8 cellular contexts compared by ENCODE assay signal in the genomic region with DNA sequence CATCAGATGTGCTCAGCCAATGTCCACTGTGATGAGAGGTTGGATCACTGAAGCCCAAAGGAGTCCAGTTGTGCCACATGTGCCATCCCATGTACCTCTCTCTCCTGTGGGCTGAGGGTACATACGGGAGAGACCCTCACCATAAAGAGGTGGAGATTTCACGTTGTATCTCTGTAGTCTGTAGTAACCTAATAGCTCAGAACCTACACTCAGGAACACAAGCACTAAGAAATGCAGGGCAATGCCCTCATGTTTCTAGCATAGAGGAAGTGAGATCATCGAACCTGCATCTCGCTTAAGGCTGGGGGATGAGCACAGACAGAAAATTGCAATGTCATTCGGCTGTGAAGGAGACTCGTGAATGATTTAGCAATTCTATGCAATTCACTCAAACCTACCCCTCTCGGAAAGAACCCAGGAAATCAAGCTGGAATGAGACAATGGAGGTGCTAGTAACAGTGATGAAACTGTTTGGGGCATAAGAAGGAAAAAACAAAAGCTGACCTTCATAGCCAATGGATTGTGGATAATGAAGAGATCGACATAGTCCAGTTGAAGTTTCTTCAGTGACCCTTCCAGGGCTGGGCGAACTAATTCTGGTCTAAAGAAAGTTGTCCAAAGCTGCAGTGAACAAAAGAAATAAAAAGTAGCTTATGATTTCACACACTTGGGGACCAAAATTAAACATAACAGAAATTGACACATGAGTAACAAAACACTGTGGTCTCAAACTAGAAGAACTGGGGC.
DNase-seq lines count a peak whose midpoint lies in the region; ATAC-seq and TF ChIP-seq lines count a peak whose summit lies in the region.

No MANE protein-coding gene starts in this region.

- H3K4me1 ChIP-seq in CD8-positive, alpha-beta memory T cell (ENCODE audit: insufficient read depth, low read length), result peaks cover 14% of the 10 kb centered on the region

- POLR2A ChIA-PET in CD4-positive, alpha-beta T cell (lab: Charles Lee), result interaction anchor here (1.0 kb wide), 1 partner anchor 8 kb away, joined by 5 read pairs; no protein-coding TSS in a partner anchor
- POLR2A ChIA-PET in CD8-positive, alpha-beta memory T cell (lab: Charles Lee), result no interaction called here

- no peaks in the 10 kb centered on the region for H3K9me3 Mint-ChIP-seq in CD4-positive, alpha-beta T cell
- H3K9me3 Mint-ChIP-seq in CD8-positive, alpha-beta memory T cell, result no peaks in the 10 kb centered on the region

- no peak overlapping the region for H3K4me3 ChIP-seq in epithelial cell of esophagus (ENCODE audit: low read length)
- no peak overlapping the region for H3K4me3 ChIP-seq in CD8-positive, alpha-beta memory T cell (ENCODE audit: low read length)

- no peak overlapping the region for H3K27ac ChIP-seq in CD4-positive, alpha-beta T cell (ENCODE audit: low read depth, low read length)
- no peak overlapping the region for H3K27ac ChIP-seq in CD8-positive, alpha-beta memory T cell (ENCODE audit: low read depth, low read length)

- no peaks in the 10 kb centered on the region for H3K27me3 ChIP-seq in CD4-positive, alpha-beta T cell (ENCODE audit: control insufficient read depth, insufficient read depth, low read length)
- no peaks in the 10 kb centered on the region for H3K27me3 ChIP-seq in CD8-positive, alpha-beta memory T cell (ENCODE audit: insufficient read depth, low read length, poor library complexity, severe bottlenecking)

- DNase-seq in CD4-positive, alpha-beta T cell, result peak in 1 of 10 experiments; percentile 8
- DNase-seq in NOMO-1 treated with dmso at 0.1 percent for 144 hours (lab: John Stamatoyannopoulos, UW; ENCODE audit: unreplicated experiment) (peak; percentile 87), epithelial cell of esophagus (ENCODE audit: low read depth) (peak; percentile 84), hippocampal formation (lab: John Stamatoyannopoulos, UW) (no peak)
- DNase-seq in effector CD8-positive, alpha-beta T cell (lab: John Stamatoyannopoulos, UW), result no peak
- DNase-seq in CD8-positive, alpha-beta memory T cell, result no peak
- no peak for DNase-seq in stimulated activated CD4-positive, alpha-beta T cell treated with anti-CD3 and anti-CD28 coated beads, Interleukin-4, amount 100 ng/mL, for 24 hours

- peaks cover 5% of the 10 kb centered on the region for H3K27me3 Mint-ChIP-seq in CD4-positive, alpha-beta T cell
- peaks cover 2 to 18% of the 10 kb centered on the region in 2 donors for H3K27me3 Mint-ChIP-seq in CD8-positive, alpha-beta memory T cell

- no peaks in the 10 kb centered on the region for H3K9me3 ChIP-seq in CD4-positive, alpha-beta T cell (ENCODE audit: control insufficient read depth, low read length)
- H3K9me3 ChIP-seq in CD8-positive, alpha-beta memory T cell (ENCODE audit: low read length), result no peaks in the 10 kb centered on the region

- H3K4me1 Mint-ChIP-seq in CD4-positive, alpha-beta T cell (ENCODE audit: low read depth), result peaks cover 18% of the 10 kb centered on the region
- H3K4me1 Mint-ChIP-seq in CD8-positive, alpha-beta memory T cell, result peaks cover 13 to 24% (median 16%) of the 10 kb centered on the region in 3 donors

- H3K36me3 ChIP-seq in CD8-positive, alpha-beta memory T cell (ENCODE audit: insufficient read depth, low read length), result no peaks in the 10 kb centered on the region

- TF ChIP-seq CTCF in CD4-positive, alpha-beta T cell (IDR thresholded peaks at IDR 0.05), result no peak
- TF ChIP-seq CTCF in epithelial cell of esophagus (IDR thresholded peaks at IDR 0.05; ENCODE audit: insufficient read depth, low read depth, low read length, missing control alignments), result no peak

- ATAC-seq in CD4-positive, alpha-beta T cell (ENCODE audit: poor library complexity), result peak; percentile 76
- ATAC-seq in GM21390 (IDR thresholded peaks at IDR 0.05; ENCODE audit: unreplicated experiment), result peak; percentile 60

- CTCF ChIA-PET in CD4-positive, alpha-beta T cell (lab: Charles Lee), result interaction anchor here (1.2 to 4.2 kb wide), 3 partner anchors 9 to 435 kb away, joined by 4 to 18 read pairs (median 14); no protein-coding TSS in a partner anchor
- CTCF ChIA-PET in CD8-positive, alpha-beta memory T cell (lab: Charles Lee), result interaction anchor here (0.7 to 1.7 kb wide), 2 partner anchors 12 to 435 kb away, joined by 3 to 5 read pairs; no protein-coding TSS in a partner anchor

- H3K36me3 Mint-ChIP-seq in CD4-positive, alpha-beta T cell (ENCODE audit: low read depth), result no peaks in the 10 kb centered on the region
- H3K36me3 Mint-ChIP-seq in CD8-positive, alpha-beta memory T cell, result peaks cover 0 to 6% (median 4%) of the 10 kb centered on the region in 3 donors

- peak overlapping the region; percentile 33 for H3K27ac Mint-ChIP-seq in CD4-positive, alpha-beta T cell
- H3K27ac Mint-ChIP-seq in CD8-positive, alpha-beta memory T cell, result peak overlapping the region in 4 of 8 donors; percentile 22 to 78 (median 43)

- intact Hi-C loops in CD4-positive, alpha-beta T cell (cut with DNase I, micrococcal nuclease), result loop anchor here (1.0 to 5.0 kb wide), 2 partner anchors 267 to 435 kb away; no protein-coding TSS in a partner anchor

- peak overlapping the region; percentile 28 for H3K4me3 Mint-ChIP-seq in CD4-positive, alpha-beta T cell
- peak overlapping the region in 3 of 7 donors; percentile 17 to 42 (median 32) for H3K4me3 Mint-ChIP-seq in CD8-positive, alpha-beta memory T cell

Comparison
In these comparisons a context has a peak if more than half of its experiments do, and no peak if none do; other contexts are left out.
1. DNase-seq: peak in NOMO-1 treated with dmso at 0.1 percent for 144 hours (single experiment) and epithelial cell of esophagus (single experiment); none in hippocampal formation (0 of 2), effector CD8-positive, alpha-beta T cell (single experiment), CD8-positive, alpha-beta memory T cell (0 of 5) and stimulated activated CD4-positive, alpha-beta T cell treated with anti-CD3 and anti-CD28 coated beads, Interleukin-4, amount 100 ng/mL, for 24 hours (single experiment).